ENCODE assay signal across 24 cellular contexts in genomic region chrX:123338240-123338639, GRCh38.
"Had no signal": no experiment of that assay in that cellular context is flagged by ENCODE, and none has a peak within 500 bp of the region (broad histone marks: within the 10 kb centered on the region; RNA-seq: fewer than 3 reads in every experiment).

No MANE protein-coding gene starts in this region.

- H3K27ac ChIP-seq: ascending aorta, breast epithelium, esophagus squamous epithelium, left lung, spleen, testis, upper lobe of left lung, VCaP had no signal

- H3K4me1 Mint-ChIP-seq: activated naive CD4-positive, alpha-beta T cell treated with anti-CD3 and anti-CD28 coated beads, Interleukin-2, amount 10 ng/mL, durations not matched to agents 7 days and 5 days; mesothelial cell of epicardium; stimulated activated memory B cell treated with anti-CD40 and anti-IgM and Interleukin-4, amounts not matched to agents 10 μg/mL and 1 μg/mL and 100 μg/mL, for 72 hours had no signal

- H3K9me3 ChIP-seq: ascending aorta, breast epithelium, esophagus squamous epithelium, left lung, spleen, testis, upper lobe of left lung had no signal

- H3K9me3 Mint-ChIP-seq: activated naive CD4-positive, alpha-beta T cell treated with anti-CD3 and anti-CD28 coated beads, Interleukin-2, amount 10 ng/mL, durations not matched to agents 7 days and 5 days; activated T-cell treated with anti-CD3 and anti-CD28 coated beads, Interleukin-2, amount 50 U/mL, for 4 hours; natural killer cell treated with Interleukin-12 subunit alpha and Interleukin-12 subunit beta and Interleukin-15 and Interleukin-18, amount 100 ng/mL, for 72 hours; stimulated activated memory B cell treated with anti-CD40 and anti-IgM and Interleukin-4, amounts not matched to agents 10 μg/mL and 1 μg/mL and 100 μg/mL, for 72 hours had no signal

- H3K27me3 ChIP-seq: ascending aorta, breast epithelium, esophagus squamous epithelium, left lung, spleen, testis, upper lobe of left lung had no signal

- H3K27me3 Mint-ChIP-seq: activated naive CD4-positive, alpha-beta T cell treated with anti-CD3 and anti-CD28 coated beads, Interleukin-2, amount 10 ng/mL, durations not matched to agents 7 days and 5 days; natural killer cell treated with Interleukin-12 subunit alpha and Interleukin-12 subunit beta and Interleukin-15 and Interleukin-18, amount 100 ng/mL, for 72 hours; stimulated activated memory B cell treated with anti-CD40 and anti-IgM and Interleukin-4, amounts not matched to agents 10 μg/mL and 1 μg/mL and 100 μg/mL, for 72 hours had no signal

- H3K4me3 Mint-ChIP-seq: activated naive CD4-positive, alpha-beta T cell treated with anti-CD3 and anti-CD28 coated beads, Interleukin-2, amount 10 ng/mL, durations not matched to agents 7 days and 5 days; activated T-cell treated with anti-CD3 and anti-CD28 coated beads, Interleukin-2, amount 50 U/mL, for 4 hours; mesothelial cell of epicardium; natural killer cell treated with Interleukin-12 subunit alpha and Interleukin-12 subunit beta and Interleukin-15 and Interleukin-18, amount 100 ng/mL, for 72 hours; stimulated activated memory B cell treated with anti-CD40 and anti-IgM and Interleukin-4, amounts not matched to agents 10 μg/mL and 1 μg/mL and 100 μg/mL, for 72 hours had no signal

- H3K36me3 ChIP-seq: ascending aorta, breast epithelium, esophagus squamous epithelium, left lung, spleen, upper lobe of left lung had no signal

- ATAC-seq: activated T-cell treated with anti-CD3 and anti-CD28 coated beads, Interleukin-2, amount 50 U/mL, for 4 hours; left lung; natural killer cell treated with Interleukin-12 subunit alpha and Interleukin-12 subunit beta and Interleukin-15 and Interleukin-18, amount 100 ng/mL, for 72 hours; sciatic nerve; stimulated activated memory B cell treated with anti-CD40 and anti-IgM and Interleukin-4, amounts not matched to agents 10 μg/mL and 1 μg/mL and 100 μg/mL, for 72 hours had no signal

- H3K27ac Mint-ChIP-seq: activated naive CD4-positive, alpha-beta T cell treated with anti-CD3 and anti-CD28 coated beads, Interleukin-2, amount 10 ng/mL, durations not matched to agents 7 days and 5 days; mesothelial cell of epicardium; natural killer cell treated with Interleukin-12 subunit alpha and Interleukin-12 subunit beta and Interleukin-15 and Interleukin-18, amount 100 ng/mL, for 72 hours; stimulated activated memory B cell treated with anti-CD40 and anti-IgM and Interleukin-4, amounts not matched to agents 10 μg/mL and 1 μg/mL and 100 μg/mL, for 72 hours had no signal

- H3K4me1 ChIP-seq: ascending aorta, breast epithelium, esophagus squamous epithelium, left lung, spleen, testis, upper lobe of left lung had no signal

- DNase-seq: activated CD4-positive, alpha-beta T cell treated with anti-CD3 and anti-CD28 coated beads, Interleukin-2, amount 50 U/mL, for 1 hour; activated CD4-positive, CD25-positive, alpha-beta regulatory T cell treated with anti-CD3 and anti-CD28 coated beads, Interleukin-2, amount 50 U/mL, for 72 hours; activated CD8-positive, alpha-beta memory T cell treated with anti-CD3 and anti-CD28 coated beads, Interleukin-2, amount 50 U/mL, for 4 hours; activated naive CD4-positive, alpha-beta T cell treated with anti-CD3 and anti-CD28 coated beads, Interleukin-2, amount 10 ng/mL, durations not matched to agents 7 days and 5 days; activated T-cell treated with anti-CD3 and anti-CD28 coated beads, Interleukin-2, amount 50 U/mL, for 4 hours; cerebellar nuclear complex; cortex of kidney; effector CD4-positive, alpha-beta T cell; esophagus squamous epithelium; foreskin fibroblast; kidney; left lung; spleen; stimulated activated CD4-positive, alpha-beta T cell treated with anti-CD3 and anti-CD28 coated beads, Interleukin-4, amount 100 ng/mL, for 4 hours; T1000; testis had no signal

- FAIRE-seq: kidney had no signal

- H3K36me3 Mint-ChIP-seq: activated naive CD4-positive, alpha-beta T cell treated with anti-CD3 and anti-CD28 coated beads, Interleukin-2, amount 10 ng/mL, durations not matched to agents 7 days and 5 days; mesothelial cell of epicardium; natural killer cell treated with Interleukin-12 subunit alpha and Interleukin-12 subunit beta and Interleukin-15 and Interleukin-18, amount 100 ng/mL, for 72 hours; stimulated activated memory B cell treated with anti-CD40 and anti-IgM and Interleukin-4, amounts not matched to agents 10 μg/mL and 1 μg/mL and 100 μg/mL, for 72 hours had no signal

- H3K4me3 ChIP-seq: ascending aorta, breast epithelium, esophagus squamous epithelium, left lung, spleen, testis, upper lobe of left lung had no signal
